ENCODE assay signal across 24 cellular contexts in genomic region chr11:117392001-117392690, GRCh38.
"Had no signal": no experiment of that assay in that cellular context is flagged by ENCODE, and none has a peak within 500 bp of the region (broad histone marks: within the 10 kb centered on the region; RNA-seq: fewer than 3 reads in every experiment).

No MANE protein-coding gene starts in this region.

- H3K27me3 Mint-ChIP-seq: activated CD8-positive, alpha-beta memory T cell treated with anti-CD3 and anti-CD28 coated beads, Interleukin-2, amount 10 ng/mL, durations not matched to agents 7 days and 5 days; activated naive CD4-positive, alpha-beta T cell treated with anti-CD3 and anti-CD28 coated beads, Interleukin-2, amount 50 U/mL, for 24 hours; activated T-helper 17 cell treated with anti-CD3 and anti-CD28 coated beads, Interleukin-2, amount 50 U/mL, for 72 hours; IgD-negative memory B cell; T-helper 17 cell had no signal

- H3K27ac Mint-ChIP-seq: activated CD8-positive, alpha-beta memory T cell treated with anti-CD3 and anti-CD28 coated beads, Interleukin-2, amount 10 ng/mL, durations not matched to agents 7 days and 5 days; activated naive CD4-positive, alpha-beta T cell treated with anti-CD3 and anti-CD28 coated beads, Interleukin-2, amount 50 U/mL, for 24 hours; activated T-helper 17 cell treated with anti-CD3 and anti-CD28 coated beads, Interleukin-2, amount 50 U/mL, for 72 hours; IgD-negative memory B cell; T-helper 17 cell; WTC11 had no signal

- H3K9me3 Mint-ChIP-seq: activated naive CD4-positive, alpha-beta T cell treated with anti-CD3 and anti-CD28 coated beads, Interleukin-2, amount 50 U/mL, for 24 hours; activated T-cell treated with anti-CD3 and anti-CD28 coated beads, Interleukin-2, amount 50 U/mL, for 4 hours; activated T-helper 17 cell treated with anti-CD3 and anti-CD28 coated beads, Interleukin-2, amount 50 U/mL, for 72 hours; IgD-negative memory B cell had no signal

- H3K4me3 ChIP-seq: breast epithelium, PC-9 had no signal

- H3K27me3 ChIP-seq: breast epithelium had no signal

- H3K4me3 Mint-ChIP-seq: activated CD8-positive, alpha-beta memory T cell treated with anti-CD3 and anti-CD28 coated beads, Interleukin-2, amount 10 ng/mL, durations not matched to agents 7 days and 5 days; activated naive CD4-positive, alpha-beta T cell treated with anti-CD3 and anti-CD28 coated beads, Interleukin-2, amount 50 U/mL, for 24 hours; activated T-cell treated with anti-CD3 and anti-CD28 coated beads, Interleukin-2, amount 50 U/mL, for 4 hours; activated T-helper 17 cell treated with anti-CD3 and anti-CD28 coated beads, Interleukin-2, amount 50 U/mL, for 72 hours; IgD-negative memory B cell; T-helper 17 cell; WTC11 had no signal

- H3K4me1 ChIP-seq: breast epithelium had no signal

- H2AFZ ChIP-seq: PC-9 had no signal

- ATAC-seq: activated CD8-positive, alpha-beta memory T cell treated with anti-CD3 and anti-CD28 coated beads, Interleukin-2, amount 10 ng/mL, durations not matched to agents 7 days and 5 days; activated T-cell treated with anti-CD3 and anti-CD28 coated beads, Interleukin-2, amount 50 U/mL, for 4 hours; activated T-helper 17 cell treated with anti-CD3 and anti-CD28 coated beads, Interleukin-2, amount 50 U/mL, for 72 hours; T-helper 17 cell; WTC11 had no signal

- DNase-seq: activated CD4-positive, alpha-beta T cell treated with anti-CD3 and anti-CD28 coated beads for 48 hours; activated CD4-positive, alpha-beta T cell treated with anti-CD3 and anti-CD28 coated beads, Interleukin-2, amount 50 U/mL, for 4 hours; activated CD4-positive, CD25-positive, alpha-beta regulatory T cell treated with anti-CD3 and anti-CD28 coated beads, Interleukin-2, amount 50 U/mL, for 72 hours; activated CD8-positive, alpha-beta memory T cell treated with anti-CD3 and anti-CD28 coated beads, Interleukin-2, amount 10 ng/mL, durations not matched to agents 7 days and 5 days; activated gamma-delta T cell; activated T-cell treated with anti-CD3 and anti-CD28 coated beads, Interleukin-2, amount 50 U/mL, for 4 hours; aorta; central memory CD4-positive, alpha-beta T cell; KG1; NCI-H1092 treated with DMSO at 0.1 percent for 48 hours; NCI-H1417 treated with DMSO at 0.1 percent for 48 hours; NCI-H1694 treated with DMSO at 0.1 percent for 48 hours; NCI-H2029 treated with DMSO at 0.1 percent for 48 hours; NCI-H510A treated with DMSO at 0.1 percent for 48 hours; NCI-H69; PC-9; SIG-M5; T-helper 17 cell; T-helper 9 cell had no signal

- H3K4me1 Mint-ChIP-seq: activated naive CD4-positive, alpha-beta T cell treated with anti-CD3 and anti-CD28 coated beads, Interleukin-2, amount 50 U/mL, for 24 hours; activated T-helper 17 cell treated with anti-CD3 and anti-CD28 coated beads, Interleukin-2, amount 50 U/mL, for 72 hours; IgD-negative memory B cell; WTC11 had no signal

- H3K4me2 ChIP-seq: PC-9 had no signal

- H3K27ac ChIP-seq: breast epithelium, PC-9 had no signal
